1 cellular context compared by ENCODE assay signal in genomic region chr11:59556115-59556882, GRCh38.
TF ChIP-seq lines count a peak whose summit lies in the region.

No MANE protein-coding gene starts in this region.

TF ChIP-seq in K562, 482 proteins besides CTCF, POLR2A, EP300 and RAD21 (continued from another document):
- TF ChIP-seq KLF13 (tag; IDR thresholded peaks at IDR 0.05; ENCODE audit: borderline replicate concordance, low read depth): peak; percentile 20; the same call in 1 of the 2 replicates
- no peak for TF ChIP-seq ZNF507 (tag; conservative IDR thresholded peaks at IDR 0.05)
- TF ChIP-seq RAD51 (IDR thresholded peaks at IDR 0.05; ENCODE audit: borderline replicate concordance, low read depth): peak; percentile 82
- no peak for TF ChIP-seq SNAPC5 (CRISPR knock-in tag; IDR thresholded peaks at IDR 0.05)
- peak; percentile 24; the same call in 1 of the 2 replicates for TF ChIP-seq ATF3 (IDR thresholded peaks at IDR 0.05)
- TF ChIP-seq ATF3 (CRISPR knock-in tag; conservative IDR thresholded peaks at IDR 0.05): peak; percentile 28; the same call in 1 of the 2 replicates
- peak; percentile 21 for TF ChIP-seq E2F8 (IDR thresholded peaks at IDR 0.05; ENCODE audit: low read depth, partially characterized antibody)
- peak; percentile 58; the same call in 1 of the 2 replicates for TF ChIP-seq KLF1 (tag; IDR thresholded peaks at IDR 0.05)
- peak; percentile 95 for TF ChIP-seq L3MBTL2 (IDR thresholded peaks at IDR 0.05)
